In genomic region chr2:158297606-158298005, GRCh38 we compare ENCODE assay signal across 20 cellular contexts.
DNase-seq lines count a peak whose midpoint lies in the region; ATAC-seq, FAIRE-seq and TF ChIP-seq lines count a peak whose summit lies in the region.
"Had no signal": no experiment of that assay in that cellular context is flagged by ENCODE, and none has a peak within 500 bp of the region (broad histone marks: within the 10 kb centered on the region; RNA-seq: fewer than 3 reads in every experiment).

No MANE protein-coding gene starts in this region.

- H3K36me3 ChIP-seq in K562 (ENCODE audit: control insufficient read depth, insufficient read depth, low read length) (no peaks in the 10 kb centered on the region), keratinocyte (ENCODE audit: control insufficient read depth in 2 of 2, extremely low read depth in 1 of 2, insufficient read depth in 2 of 2, low read length in 2 of 2) (no peaks in the 10 kb centered on the region)
- H3K36me3 ChIP-seq: gastroesophageal sphincter, thoracic aorta had no signal

- H3K27ac ChIP-seq in K562 (ENCODE audit: extremely low read depth, low read depth, low read length) (no peak overlapping the region), keratinocyte (ENCODE audit: control insufficient read depth, insufficient read depth, low read length) (no peak overlapping the region)
- H3K27ac ChIP-seq: gastroesophageal sphincter, thoracic aorta had no signal

- dilution Hi-C loops in keratinocyte (cut with MboI; ENCODE audit: extremely low pct_ligation_motif_present, low sequenced_read_pairs) = no loop called here

- H3K9ac ChIP-seq in K562 (ENCODE audit: insufficient read depth in 1 of 2, low read depth in 2 of 2, low read length in 2 of 2) (no peak overlapping the region), keratinocyte (ENCODE audit: control insufficient read depth, extremely low read depth, insufficient read depth, low read length) (no peak overlapping the region)

- no peaks in the 10 kb centered on the region for H3K9me1 ChIP-seq in K562 (ENCODE audit: control insufficient read depth, insufficient read depth, low read length)
- no peaks in the 10 kb centered on the region for H3K9me1 ChIP-seq in keratinocyte (ENCODE audit: control insufficient read depth, extremely low read depth, insufficient read depth, low read length)

- no peaks in the 10 kb centered on the region for H3K79me2 ChIP-seq in K562 (ENCODE audit: control insufficient read depth, insufficient read depth, low read length)
- H3K79me2 ChIP-seq in keratinocyte (ENCODE audit: control insufficient read depth, insufficient read depth, low read length) = no peaks in the 10 kb centered on the region

- no peaks in the 10 kb centered on the region for H3K4me1 Mint-ChIP-seq in Calu3 (ENCODE audit: low read depth, unreplicated experiment)
- H3K4me1 Mint-ChIP-seq: activated CD4-positive, alpha-beta memory T cell treated with anti-CD3 and anti-CD28 coated beads, Interleukin-2, amount 10 ng/mL, durations not matched to agents 7 days and 5 days; activated T-helper 17 cell treated with anti-CD3 and anti-CD28 coated beads, Interleukin-2, amount 50 U/mL, for 72 hours had no signal

- H4K20me1 ChIP-seq in K562 (replicated peaks; ENCODE audit: control insufficient read depth, insufficient read depth, low read length) = no peaks in the 10 kb centered on the region
- H4K20me1 ChIP-seq in keratinocyte (ENCODE audit: control insufficient read depth, extremely low read depth, insufficient read depth, low read length) = no peaks in the 10 kb centered on the region

- no peak overlapping the region for H3K4me3 ChIP-seq in K562
- H3K4me3 ChIP-seq in keratinocyte (ENCODE audit: control insufficient read depth in 2 of 3, extremely low read depth in 1 of 3, insufficient read depth in 2 of 3, low read depth in 1 of 3, low read length in 3 of 3) = no peak overlapping the region
- H3K4me3 ChIP-seq: gastroesophageal sphincter, thoracic aorta had no signal

- TF ChIP-seq RAD21 in K562 (CRISPR knock-in tag; conservative IDR thresholded peaks at IDR 0.05 in 1 of 2, IDR thresholded peaks at IDR 0.05 in 1 of 2) = no peak

- ATAC-seq in K562 = 0 out of 3 replicates have a peak, but pooled peaks have one; percentile 37
- ATAC-seq in GM19452 (IDR thresholded peaks at IDR 0.05; ENCODE audit: unreplicated experiment) = no peak
- ATAC-seq: activated T-helper 17 cell treated with anti-CD3 and anti-CD28 coated beads, Interleukin-2, amount 50 U/mL, for 72 hours; gastroesophageal sphincter had no signal

- no peak overlapping the region for H3K4me3 Mint-ChIP-seq in Calu3 (ENCODE audit: low read depth, unreplicated experiment)
- H3K4me3 Mint-ChIP-seq: activated CD4-positive, alpha-beta memory T cell treated with anti-CD3 and anti-CD28 coated beads, Interleukin-2, amount 10 ng/mL, durations not matched to agents 7 days and 5 days; activated T-helper 17 cell treated with anti-CD3 and anti-CD28 coated beads, Interleukin-2, amount 50 U/mL, for 72 hours had no signal

- no peaks in the 10 kb centered on the region for H3K4me1 ChIP-seq in K562 (replicated peaks in 1 of 2; ENCODE audit: control insufficient read depth in 2 of 2, insufficient read depth in 2 of 2, low read length in 2 of 2)
- H3K4me1 ChIP-seq in keratinocyte (ENCODE audit: control insufficient read depth, extremely low read depth, insufficient read depth, low read length) = no peaks in the 10 kb centered on the region
- H3K4me1 ChIP-seq: gastroesophageal sphincter had no signal

- H3K9me3 Mint-ChIP-seq in Calu3 (ENCODE audit: low read depth, unreplicated experiment) = peaks cover 2% of the 10 kb centered on the region
- H3K9me3 Mint-ChIP-seq: activated CD4-positive, alpha-beta memory T cell treated with anti-CD3 and anti-CD28 coated beads, Interleukin-2, amount 10 ng/mL, durations not matched to agents 7 days and 5 days had no signal

- H3K27me3 Mint-ChIP-seq in Calu3 (ENCODE audit: unreplicated experiment) = no peaks in the 10 kb centered on the region
- H3K27me3 Mint-ChIP-seq: activated CD4-positive, alpha-beta memory T cell treated with anti-CD3 and anti-CD28 coated beads, Interleukin-2, amount 10 ng/mL, durations not matched to agents 7 days and 5 days had no signal

- H2AFZ ChIP-seq in K562 (ENCODE audit: low read depth, low read length) (no peak overlapping the region), keratinocyte (ENCODE audit: control insufficient read depth, low read length) (no peak overlapping the region)

- no peak for TF ChIP-seq EP300 in K562 (IDR thresholded peaks at IDR 0.05; ENCODE audit: low read length)

- POLR2A ChIA-PET in K562 (lab: Yijun Ruan, JAX) = no interaction called here

- no peaks in the 10 kb centered on the region for H3K36me3 Mint-ChIP-seq in Calu3 (ENCODE audit: insufficient read depth, unreplicated experiment)

- in situ Hi-C loops in K562 (cut with MboI) = no loop called here

- no peak overlapping the region for H3K27ac Mint-ChIP-seq in Calu3 (ENCODE audit: unreplicated experiment)
- H3K27ac Mint-ChIP-seq: activated CD4-positive, alpha-beta memory T cell treated with anti-CD3 and anti-CD28 coated beads, Interleukin-2, amount 10 ng/mL, durations not matched to agents 7 days and 5 days; activated T-helper 17 cell treated with anti-CD3 and anti-CD28 coated beads, Interleukin-2, amount 50 U/mL, for 72 hours had no signal

- H3K9me3 ChIP-seq in K562 (replicated peaks; ENCODE audit: control insufficient read depth, insufficient read depth, low read depth, low read length) (no peaks in the 10 kb centered on the region), keratinocyte (ENCODE audit: control insufficient read depth, low read depth, low read length) (no peaks in the 10 kb centered on the region)
- H3K9me3 ChIP-seq: thoracic aorta had no signal

- no TSS peak for BruUV-seq in Calu3 (replicated peaks; lab: Mats Ljungman, UMichigan)
- no TSS peak for BruUV-seq in K562 (replicated peaks; lab: Mats Ljungman, UMichigan)

- intact Hi-C loops in Calu3 (cut with micrococcal nuclease; ENCODE audit: unreplicated experiment) (no loop called here), K562 (cut with micrococcal nuclease) (no loop called here)

- CTCF ChIA-PET in Calu3 (lab: Charles Lee) = no interaction called here
- CTCF ChIA-PET in K562 (lab: Yijun Ruan, JAX; ENCODE audit: low intra/inter-chr PET ratio) = no interaction called here

- H3K27me3 ChIP-seq in K562 (ENCODE audit: control insufficient read depth in 2 of 2, insufficient read depth in 2 of 2, low read length in 2 of 2) (no peaks in the 10 kb centered on the region), keratinocyte (ENCODE audit: control insufficient read depth, extremely low read depth, insufficient read depth, low read length) (no peaks in the 10 kb centered on the region)
- H3K27me3 ChIP-seq: gastroesophageal sphincter had no signal

- TF ChIP-seq CTCF in Calu3 (IDR thresholded peaks at IDR 0.05; ENCODE audit: unreplicated experiment) (no peak), K562 (IDR thresholded peaks at IDR 0.05 in 2 of 3, conservative IDR thresholded peaks at IDR 0.05 in 1 of 3; ENCODE audit: insufficient read depth in 2 of 3, low read depth in 1 of 3, low read length in 3 of 3) (no peak), keratinocyte (optimal IDR thresholded peaks at IDR 0.05 in 1 of 3, IDR thresholded peaks at IDR 0.05 in 1 of 3, conservative IDR thresholded peaks at IDR 0.05 in 1 of 3; ENCODE audit: extremely low read depth in 1 of 3, insufficient read depth in 2 of 3, low read length in 3 of 3) (no peak)

- 25% methylated on average over 1 of the region's 1 CpG for WGBS in K562 (ENCODE audit: insufficient coverage, low coverage, missing lambda C conversion rate)

- no peak for TF ChIP-seq POLR2A in K562 (conservative IDR thresholded peaks at IDR 0.05)

- FAIRE-seq in K562 (lab: Jason Lieb, UNC) = no peak
- FAIRE-seq in keratinocyte (lab: Jason Lieb, UNC) = peak; percentile 65
- FAIRE-seq: GM12891 had no signal

- H3K4me2 ChIP-seq in K562 (ENCODE audit: insufficient read depth, low read length) (no peak overlapping the region), keratinocyte (ENCODE audit: control insufficient read depth, extremely low read depth, insufficient read depth, low read depth, low read length) (no peak overlapping the region)

- peak; percentile 6 for DNase-seq in Calu3
- peak; percentile 30 for DNase-seq in NCI-H69 (lab: John Stamatoyannopoulos, UW)
- DNase-seq in K562 (ENCODE audit: extremely low read depth in 1 of 4, low spot score in 3 of 4) = no peak
- DNase-seq in keratinocyte (ENCODE audit: low read depth, low spot score) = no peak
- DNase-seq in HK-2 (ENCODE audit: unreplicated experiment) = no peak
- no peak for DNase-seq in inferior parietal cortex (ENCODE audit: extremely low spot score)
- no peak for DNase-seq in kidney glomerular epithelial cell (lab: John Stamatoyannopoulos, UW)
- DNase-seq: activated CD4-positive, alpha-beta memory T cell treated with anti-CD3 and anti-CD28 coated beads, Interleukin-2, amount 10 ng/mL, durations not matched to agents 7 days and 5 days; amygdala; DMS79; IMR-90; NCI-H187; NCI-H524 treated with DMSO at 0.1 percent for 48 hours; posterior cingulate gyrus; RPMI8226 had no signal

TF ChIP-seq in K562, 482 proteins besides CTCF, POLR2A, EP300 and RAD21:
- peak; percentile 80 for TF ChIP-seq ATF3 (IDR thresholded peaks at IDR 0.05)
- TF ChIP-seq ATF3 (CRISPR knock-in tag; conservative IDR thresholded peaks at IDR 0.05) = no peak
- TF ChIP-seq CEBPG (CRISPR knock-in tag; IDR thresholded peaks at IDR 0.05) = no peak
- TF ChIP-seq CEBPG (tag; conservative IDR thresholded peaks at IDR 0.05 in 1 of 2, IDR thresholded peaks at IDR 0.05 in 1 of 2) = peak; percentile 10 to 81; a peak in 2 of 4 replicates
- TF ChIP-seq MLLT1 (IDR thresholded peaks at IDR 0.05) = no peak

Comparison
In these comparisons a context has a peak if more than half of its experiments do, and no peak if none do; other contexts are left out.
1. DNase-seq: peak in Calu3 (single experiment) and NCI-H69 (single experiment); none in K562 (0 of 4), keratinocyte (single experiment), HK-2 (single experiment), inferior parietal cortex (single experiment) and kidney glomerular epithelial cell (single experiment).